Comparison of ENCODE assay signal across 20 cellular contexts in the genomic region with DNA sequence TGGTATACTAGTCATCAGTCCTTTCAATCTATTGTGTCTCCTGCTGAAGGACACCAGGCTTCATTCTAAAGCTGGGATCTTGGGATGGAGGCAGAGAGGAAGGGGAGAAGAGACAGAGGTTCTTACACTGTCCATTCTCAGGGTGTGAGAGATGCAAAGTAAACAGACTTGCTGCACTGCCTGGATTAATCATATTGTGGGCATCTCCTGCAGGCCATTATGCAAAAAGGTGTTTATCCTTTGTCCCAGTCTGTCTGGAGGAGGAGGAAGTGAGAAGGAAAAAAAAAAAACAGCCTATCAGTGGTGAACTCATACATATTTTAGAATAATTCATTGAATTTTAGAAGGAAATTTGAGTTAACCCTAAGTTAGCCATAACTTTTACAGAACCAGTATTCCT.
DNase-seq lines count a peak whose midpoint lies in the region; ATAC-seq, FAIRE-seq and TF ChIP-seq lines count a peak whose summit lies in the region.
"Had no signal": no experiment of that assay in that cellular context is flagged by ENCODE, and none has a peak within 500 bp of the region (broad histone marks: within the 10 kb centered on the region; RNA-seq: fewer than 3 reads in every experiment).

No MANE protein-coding gene starts in this region.

- H3K27me3 ChIP-seq in bronchial epithelial cell (ENCODE audit: control insufficient read depth, insufficient read depth, low read length) (no peaks in the 10 kb centered on the region), vagina (no peaks in the 10 kb centered on the region)

- peak; percentile 25 for DNase-seq in Daoy (ENCODE audit: low read depth)
- DNase-seq in M059J (ENCODE audit: low read depth), result peak; percentile 27
- DNase-seq in bronchial epithelial cell (ENCODE audit: low read depth), result peak; percentile 80
- no peak for DNase-seq in left colon
- DNase-seq in OCI-M2 (lab: John Stamatoyannopoulos, UW; ENCODE audit: unreplicated experiment), result no peak
- no peak for DNase-seq in vagina (ENCODE audit: extremely low spot score in 2 of 2)
- DNase-seq: Caco-2; CD4-positive, CD25-positive, alpha-beta regulatory T cell; DMS79 treated with DMSO at 0.1 percent for 48 hours; GDM1; NCI-H1436; NCI-H2029; NCI-H2171; NCI-H446 treated with DMSO at 0.1 percent for 48 hours; SHP77; SK-N-SH; T-cell had no signal

- intact Hi-C loops in left colon (cut with DNase I, micrococcal nuclease), result no loop called here
- intact Hi-C loops in vagina (cut with DNase I), result no loop called here

- no peak overlapping the region for H3K4me3 ChIP-seq in bronchial epithelial cell (ENCODE audit: low read depth, low read length)
- H3K4me3 ChIP-seq in vagina, result no peak overlapping the region
- H3K4me3 ChIP-seq: HAP-1 had no signal

- no peaks in the 10 kb centered on the region for H3K4me1 ChIP-seq in vagina
- H3K4me1 ChIP-seq: Caco-2 had no signal

- H3K36me3 ChIP-seq in bronchial epithelial cell (ENCODE audit: control insufficient read depth, insufficient read depth, low read length), result no peaks in the 10 kb centered on the region
- H3K36me3 ChIP-seq in vagina, result no peaks in the 10 kb centered on the region
- H3K36me3 ChIP-seq: HAP-1 had no signal

- no peaks in the 10 kb centered on the region for H3K9me3 ChIP-seq in vagina
- H3K9me3 ChIP-seq: HAP-1, SK-N-SH had no signal

- H3K27ac ChIP-seq in vagina, result no peak overlapping the region

- no peak for TF ChIP-seq POLR2A in vagina (IDR thresholded peaks at IDR 0.05)

- TF ChIP-seq CTCF in bronchial epithelial cell (IDR thresholded peaks at IDR 0.05; ENCODE audit: insufficient read depth, low read length, severe bottlenecking) (no peak), vagina (IDR thresholded peaks at IDR 0.05) (no peak)

- ATAC-seq in left colon, result peak; percentile 50
- no peak for ATAC-seq in GM21447 (IDR thresholded peaks at IDR 0.05; ENCODE audit: unreplicated experiment)
- ATAC-seq: T-cell had no signal

- FAIRE-seq in bronchial epithelial cell (lab: Jason Lieb, UNC), result no peak
- FAIRE-seq: RCC 7860 had no signal

Comparison
In these comparisons a context has a peak if more than half of its experiments do, and no peak if none do; other contexts are left out.
1. DNase-seq: peak in Daoy (single experiment), M059J (single experiment) and bronchial epithelial cell (single experiment); none in left colon (0 of 2), OCI-M2 (single experiment) and vagina (0 of 2).